In the genomic region with DNA sequence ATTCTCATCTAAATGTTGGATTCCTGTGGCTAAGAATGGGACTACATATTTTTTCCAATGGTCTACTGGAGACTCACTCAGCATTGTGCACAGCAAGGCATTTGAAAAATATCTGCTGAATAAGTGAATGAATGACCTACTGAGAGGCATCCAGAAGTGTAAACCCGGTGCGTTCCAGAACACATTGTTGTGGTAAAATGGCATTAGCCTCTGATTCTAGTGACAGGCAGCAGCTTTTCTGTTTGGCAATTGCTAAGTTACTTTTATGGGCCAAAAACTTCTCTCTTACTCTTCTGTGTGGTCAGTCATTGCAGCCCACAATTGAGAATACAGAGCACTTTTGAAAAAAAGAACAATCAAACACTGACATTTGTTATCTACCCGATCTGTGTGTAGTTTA, we compare ENCODE assay signal across 25 cellular contexts. TPM values are rescaled to one million over a fixed set of nuclear protein-coding genes. Genes with fewer than 3 reads are reported as not detected.
"Had no signal": no experiment of that assay in that cellular context is flagged by ENCODE, and none has a peak within 500 bp of the region (broad histone marks: within the 10 kb centered on the region; RNA-seq: fewer than 3 reads in every experiment).

No MANE protein-coding gene starts in this region.

- ATAC-seq: activated CD4-positive, alpha-beta T cell treated with anti-CD3 and anti-CD28 coated beads for 36 hours; activated T-cell treated with anti-CD3 and anti-CD28 coated beads, Interleukin-2, amount 50 U/mL, for 72 hours had no signal

- H3K27ac ChIP-seq: adrenal gland, brain microvascular endothelial cell, WERI-Rb-1 had no signal

- H3K4me1 ChIP-seq: adrenal gland had no signal

- H3K36me3 ChIP-seq: adrenal gland, brain microvascular endothelial cell, WERI-Rb-1 had no signal

- H3K9me3 ChIP-seq: adrenal gland had no signal

- H3K27me3 ChIP-seq: adrenal gland had no signal

- DNase-seq: activated CD4-positive, alpha-beta memory T cell treated with anti-CD3 and anti-CD28 coated beads, Interleukin-2, amount 10 ng/mL, durations not matched to agents 7 days and 5 days; activated CD4-positive, alpha-beta T cell treated with anti-CD3 and anti-CD28 coated beads for 36 hours; activated CD4-positive, alpha-beta T cell treated with anti-CD3 and anti-CD28 coated beads, Interleukin-2, amount 50 U/mL, for 1 hour; activated gamma-delta T cell treated with Interleukin-2 at 50 U/mL for 16 hours; activated naive CD4-positive, alpha-beta T cell treated with anti-CD3 and anti-CD28 coated beads, Interleukin-2, amount 50 U/mL, for 16 hours; activated naive CD8-positive, alpha-beta T cell treated with anti-CD3 and anti-CD28 coated beads, Interleukin-2, amount 10 ng/mL, durations not matched to agents 7 days and 5 days; activated T-cell treated with anti-CD3 and anti-CD28 coated beads, Interleukin-2, amount 50 U/mL, for 72 hours; adrenal gland; anterior cingulate cortex; brain microvascular endothelial cell; Karpas-422; MM.1S; NCI-H1105; NCI-H1436; NCI-H187; NCI-H2081; NCI-H446; NCI-H524; SHP77 treated with DMSO at 0.1 percent for 48 hours; T-helper 2 cell; T1000; WERI-Rb-1 had no signal

- H3K4me3 ChIP-seq: adrenal gland had no signal

RNA-seq across cellular contexts. Expression of gene WIF1, which starts 36.5 kb away (rescaled TPM):
- total RNA-seq: activated CD4-positive, alpha-beta memory T cell treated with anti-CD3 and anti-CD28 coated beads, Interleukin-2, amount 10 ng/mL, durations not matched to agents 7 days and 5 days; activated CD4-positive, alpha-beta T cell treated with anti-CD3 and anti-CD28 coated beads for 36 hours; activated CD8-positive, alpha-beta memory T cell treated with anti-CD3 and anti-CD28 coated beads for 36 hours; activated naive CD8-positive, alpha-beta T cell treated with anti-CD3 and anti-CD28 coated beads, Interleukin-2, amount 10 ng/mL, durations not matched to agents 7 days and 5 days; activated T-helper 2 cell treated with anti-CD3 and anti-CD28 coated beads, Interferon-gamma antibody, Interleukin-2, Interleukin-4, amounts not matched to agents 10 μg/mL and 5 μg/mL and 100 μg/mL, durations not matched to agents 14 hours and 24 hours and 36 hours; SK-MEL-5 had no signal
